ENCODE assay signal across 23 cellular contexts in genomic region chr13:43357435-43358065, GRCh38.
DNase-seq lines count a peak whose midpoint lies in the region; ATAC-seq and TF ChIP-seq lines count a peak whose summit lies in the region.
"Had no signal": no experiment of that assay in that cellular context is flagged by ENCODE, and none has a peak within 500 bp of the region (broad histone marks: within the 10 kb centered on the region; RNA-seq: fewer than 3 reads in every experiment).

No MANE protein-coding gene starts in this region.

- H3K4me3 Mint-ChIP-seq in Calu3 (ENCODE audit: low read depth, unreplicated experiment), result no peak overlapping the region

- CTCF ChIA-PET in Calu3 (lab: Charles Lee), result no interaction called here

- TF ChIP-seq POLR2A in NB4 (IDR thresholded peaks at IDR 0.05; ENCODE audit: extremely low read depth, insufficient read length) (no peak), heart left ventricle (IDR thresholded peaks at IDR 0.05) (no peak), GM18505 (IDR thresholded peaks at IDR 0.05; ENCODE audit: borderline replicate concordance, extremely low read depth, insufficient read depth, insufficient read length) (no peak), tibial nerve (IDR thresholded peaks at IDR 0.05) (no peak)

- H3K4me1 Mint-ChIP-seq in Calu3 (ENCODE audit: low read depth, unreplicated experiment), result no peaks in the 10 kb centered on the region

- H3K27me3 Mint-ChIP-seq in Calu3 (ENCODE audit: unreplicated experiment), result no peaks in the 10 kb centered on the region

- H3K4me3 ChIP-seq in NB4 (ENCODE audit: low read depth, low read length) (no peak overlapping the region), heart left ventricle (no peak overlapping the region), psoas muscle (no peak overlapping the region), tibial nerve (no peak overlapping the region)
- H3K4me3 ChIP-seq: prostate gland, smooth muscle cell had no signal

- no peaks in the 10 kb centered on the region for H3K27me3 ChIP-seq in heart left ventricle
- H3K27me3 ChIP-seq in psoas muscle (ENCODE audit: insufficient read depth in 3 of 3, low read length in 2 of 3), result no peaks in the 10 kb centered on the region
- no peaks in the 10 kb centered on the region for H3K27me3 ChIP-seq in tibial nerve

- no peaks in the 10 kb centered on the region for H3K9me3 Mint-ChIP-seq in Calu3 (ENCODE audit: low read depth, unreplicated experiment)

- H3K27ac Mint-ChIP-seq in Calu3 (ENCODE audit: unreplicated experiment), result no peak overlapping the region

- H3K4me1 ChIP-seq in heart left ventricle, result peaks cover 0 to 20% (median 14%) of the 10 kb centered on the region in 12 donors
- peaks cover 15% of the 10 kb centered on the region for H3K4me1 ChIP-seq in psoas muscle
- no peaks in the 10 kb centered on the region for H3K4me1 ChIP-seq in tibial nerve
- H3K4me1 ChIP-seq: prostate gland had no signal

- H3K9me3 ChIP-seq in heart left ventricle (no peaks in the 10 kb centered on the region), psoas muscle (no peaks in the 10 kb centered on the region), tibial nerve (no peaks in the 10 kb centered on the region)
- H3K9me3 ChIP-seq: prostate gland had no signal

- H3K36me3 ChIP-seq in heart left ventricle, result peaks cover 0 to 2% (median 0%) of the 10 kb centered on the region in 9 donors
- no peaks in the 10 kb centered on the region for H3K36me3 ChIP-seq in psoas muscle (ENCODE audit: insufficient read depth in 1 of 2, low read depth in 1 of 2)
- peaks cover 0 to 12% (median 0%) of the 10 kb centered on the region in 3 donors for H3K36me3 ChIP-seq in tibial nerve
- H3K36me3 ChIP-seq: prostate gland had no signal

- TF ChIP-seq CTCF in NB4 (IDR thresholded peaks at IDR 0.05; ENCODE audit: low read depth, low read length) (no peak), heart left ventricle (IDR thresholded peaks at IDR 0.05) (no peak), psoas muscle (IDR thresholded peaks at IDR 0.05) (no peak), Calu3 (IDR thresholded peaks at IDR 0.05; ENCODE audit: unreplicated experiment) (no peak), tibial nerve (IDR thresholded peaks at IDR 0.05) (no peak)

- no peak for TF ChIP-seq EP300 in tibial nerve (IDR thresholded peaks at IDR 0.05)

- H3K36me3 Mint-ChIP-seq in Calu3 (ENCODE audit: insufficient read depth, unreplicated experiment), result no peaks in the 10 kb centered on the region

- DNase-seq in GDM1 (lab: John Stamatoyannopoulos, UW) (peak; percentile 61), NB4 (ENCODE audit: low read depth) (peak; percentile 12), heart left ventricle (peak in 4 of 5 donors; percentile 51 to 65 (median 60)), psoas muscle (peak in 1 of 2 donors; percentile 56), Calu3 (no peak), HuH-7 (ENCODE audit: low spot score) (no peak), tibial nerve (ENCODE audit: low spot score in 2 of 2) (no peak)
- DNase-seq: activated CD4-positive, alpha-beta T cell treated with anti-CD3 and anti-CD28 coated beads for 48 hours; activated naive CD4-positive, alpha-beta T cell; activated T-cell treated with anti-CD3 and anti-CD28 coated beads, Interleukin-2, amount 50 U/mL, for 48 hours; DMS79; Karpas-422; kidney glomerular epithelial cell; NCI-H1048; NCI-H1694; NCI-H446 treated with DMSO at 0.1 percent for 48 hours; stimulated activated CD4-positive, alpha-beta T cell treated with anti-CD3 and anti-CD28 coated beads, Interleukin-2, amount 100 ng/mL, for 24 hours; trophoblast cell had no signal

- BruUV-seq in Calu3 (replicated peaks; lab: Mats Ljungman, UMichigan), result no TSS peak

- H3K27ac ChIP-seq in heart left ventricle (peak overlapping the region in 11 of 12 donors; percentile 10 to 67 (median 50)), psoas muscle (no peak overlapping the region), tibial nerve (no peak overlapping the region)
- H3K27ac ChIP-seq: prostate gland, VCaP had no signal

- peak in 3 of 4 donors; percentile 68 to 89 (median 74) for ATAC-seq in heart left ventricle
- ATAC-seq in psoas muscle, result peak in 3 of 4 donors; percentile 37 to 70 (median 59)
- ATAC-seq in GM18505 (IDR thresholded peaks at IDR 0.05; ENCODE audit: unreplicated experiment), result no peak
- ATAC-seq: HCT116 had no signal

- intact Hi-C loops in heart left ventricle (cut with DNase I), result no loop called here
- intact Hi-C loops in psoas muscle (cut with DNase I), result no loop called here
- intact Hi-C loops in Calu3 (cut with micrococcal nuclease; ENCODE audit: unreplicated experiment), result no loop called here

- WGBS in heart left ventricle, 4 donors, result 10 to 26% (median 13%) methylated on average over 3 to 4 of the region's 4 CpGs
- 30 to 44% (median 36%) methylated on average over 4 of the region's 4 CpGs for WGBS in psoas muscle, 3 donors
- 57 to 66% methylated on average over 4 of the region's 4 CpGs for WGBS in tibial nerve, 2 donors

Comparison
In these comparisons a context has a peak if more than half of its experiments do, and no peak if none do; other contexts are left out.
1. DNase-seq: peak in GDM1 (single experiment), NB4 (single experiment) and heart left ventricle (4 of 5); none in Calu3 (single experiment), HuH-7 (single experiment) and tibial nerve (0 of 2).
2. H3K27ac ChIP-seq: peak in heart left ventricle (11 of 12); none in psoas muscle (single experiment) and tibial nerve (0 of 4).